ENCODE assay signal across 8 cellular contexts in genomic region chr3:196502775-196503181, GRCh38. TPM values are rescaled to one million over a fixed set of nuclear protein-coding genes. Genes with fewer than 3 reads are reported as not detected.
DNase-seq lines count a peak whose midpoint lies in the region; ATAC-seq and TF ChIP-seq lines count a peak whose summit lies in the region.

No MANE protein-coding gene starts in this region.

- peaks cover 8% of the 10 kb centered on the region for H3K27me3 Mint-ChIP-seq in activated CD8-positive, alpha-beta T cell treated with anti-CD3 and anti-CD28 coated beads, Interleukin-2, amount 10 ng/mL, durations not matched to agents 7 days and 5 days (ENCODE audit: low read depth)

- 0% methylated on average over 26 of the region's 26 CpGs for WGBS in lung, 2 donors

- no peak for TF ChIP-seq CTCF in lung (IDR thresholded peaks at IDR 0.05; ENCODE audit: control extremely low read depth, extremely low read depth)

- H3K4me1 Mint-ChIP-seq in activated CD8-positive, alpha-beta T cell treated with anti-CD3 and anti-CD28 coated beads, Interleukin-2, amount 10 ng/mL, durations not matched to agents 7 days and 5 days (ENCODE audit: low read depth): peaks cover 31% of the 10 kb centered on the region

- peaks cover 0 to 13% of the 10 kb centered on the region in 2 donors for H3K4me1 ChIP-seq in lung (ENCODE audit: control insufficient read depth in 2 of 2, insufficient read depth in 2 of 2, low read length in 2 of 2)

- peaks cover 10% of the 10 kb centered on the region for H3K9me3 Mint-ChIP-seq in activated CD8-positive, alpha-beta T cell treated with anti-CD3 and anti-CD28 coated beads, Interleukin-2, amount 10 ng/mL, durations not matched to agents 7 days and 5 days (ENCODE audit: insufficient read depth)

- POLR2A ChIA-PET in activated CD8-positive, alpha-beta T cell treated with anti-CD3 and anti-CD28 coated beads, Interleukin-2, amount 10 ng/mL, durations not matched to agents 7 days and 5 days (lab: Charles Lee): interaction anchor here (0.6 to 1.5 kb wide), 8 partner anchors 10 to 322 kb away, joined by 3 to 7 read pairs (median 4); partner anchors contain the start of genes DYNLT2B, FBXO45, UBXN7 and WDR53

- CTCF ChIA-PET in activated CD8-positive, alpha-beta T cell treated with anti-CD3 and anti-CD28 coated beads, Interleukin-2, amount 10 ng/mL, durations not matched to agents 7 days and 5 days (lab: Charles Lee): no interaction called here

- H3K4me3 ChIP-seq in lung: peak overlapping the region; percentile 71

- peaks cover 41% of the 10 kb centered on the region for H3K36me3 Mint-ChIP-seq in activated CD8-positive, alpha-beta T cell treated with anti-CD3 and anti-CD28 coated beads, Interleukin-2, amount 10 ng/mL, durations not matched to agents 7 days and 5 days (ENCODE audit: low read depth)

- DNase-seq in GM03348 (ENCODE audit: low spot score) (peak; percentile 81), NCI-H2196 treated with DMSO at 0.1 percent for 48 hours (lab: John Stamatoyannopoulos, UW; ENCODE audit: unreplicated experiment) (peak; percentile 30), lung (ENCODE audit: low spot score) (peak; percentile 58)
- peak; percentile 82 for DNase-seq in activated CD8-positive, alpha-beta T cell treated with anti-CD3 and anti-CD28 coated beads, Interleukin-2, amount 10 ng/mL, durations not matched to agents 7 days and 5 days
- DNase-seq in effector CD4-positive, alpha-beta T cell: peak; percentile 53
- DNase-seq in stimulated activated CD4-positive, alpha-beta T cell treated with anti-CD3 and anti-CD28 coated beads, TNF-alpha, amount 100 ng/mL, for 24 hours (ENCODE audit: low read depth in 3 of 3): peak in 2 of 3 experiments; percentile 29 to 43

- H3K9me3 ChIP-seq in lung (ENCODE audit: control insufficient read depth in 2 of 2, insufficient read depth in 1 of 2, low read length in 1 of 2): peaks cover 0 to 6% of the 10 kb centered on the region in 2 donors

- peak overlapping the region; percentile 95 for H3K27ac Mint-ChIP-seq in activated CD8-positive, alpha-beta T cell treated with anti-CD3 and anti-CD28 coated beads, Interleukin-2, amount 10 ng/mL, durations not matched to agents 7 days and 5 days

- H3K27me3 ChIP-seq in lung (ENCODE audit: control insufficient read depth, insufficient read depth): no peaks in the 10 kb centered on the region

- peaks cover 0 to 2% of the 10 kb centered on the region in 2 donors for H3K36me3 ChIP-seq in lung (ENCODE audit: control insufficient read depth in 2 of 2, insufficient read depth in 2 of 2, low read length in 2 of 2)

- H3K4me3 Mint-ChIP-seq in activated CD8-positive, alpha-beta T cell treated with anti-CD3 and anti-CD28 coated beads, Interleukin-2, amount 10 ng/mL, durations not matched to agents 7 days and 5 days: peak overlapping the region; percentile 93

- peak; percentile 3 for ATAC-seq in HG02623 (IDR thresholded peaks at IDR 0.05; ENCODE audit: unreplicated experiment)
- ATAC-seq in activated CD8-positive, alpha-beta T cell treated with anti-CD3 and anti-CD28 coated beads, Interleukin-2, amount 10 ng/mL, durations not matched to agents 7 days and 5 days: peak; percentile 54
- ATAC-seq in lung (ENCODE audit: insufficient read depth, low FRiP score): peak; percentile 39
- no peak for ATAC-seq in HG03565 (IDR thresholded peaks at IDR 0.05; ENCODE audit: unreplicated experiment)

- H3K27ac ChIP-seq in lung (ENCODE audit: low read depth in 1 of 2, low read length in 1 of 2): peak overlapping the region; percentile 96 to 98

RNA-seq across cellular contexts. Expression of gene RNF168, which starts 0.8 kb away (rescaled TPM):
- 10 to 100 TPM; 35.2 to 39.3 TPM for total RNA-seq in activated CD8-positive, alpha-beta T cell treated with anti-CD3 and anti-CD28 coated beads, Interleukin-2, amount 10 ng/mL, durations not matched to agents 7 days and 5 days
- 10 to 100 TPM; 16.6 to 25.7 TPM for total RNA-seq in lung
- polyA plus RNA-seq in lung: 1 to 10 TPM; 7.2 to 9.4 TPM

RNA-seq across cellular contexts. Expression of gene SMCO1, which starts 12.4 kb away (rescaled TPM):
- under 1 TPM in 1 of 2 experiments, not detected in 1; 0.13 TPM for total RNA-seq in activated CD8-positive, alpha-beta T cell treated with anti-CD3 and anti-CD28 coated beads, Interleukin-2, amount 10 ng/mL, durations not matched to agents 7 days and 5 days
- total RNA-seq in lung: not detected
- polyA plus RNA-seq in lung: not detected

Comparison
In these comparisons a context has a peak if more than half of its experiments do, and no peak if none do; other contexts are left out.
1. DNase-seq: peak in every context shown above with its lines; median percentile 82 in activated CD8-positive, alpha-beta T cell treated with anti-CD3 and anti-CD28 coated beads, Interleukin-2, amount 10 ng/mL, durations not matched to agents 7 days and 5 days; 81 in GM03348; 58 in lung; 53 in effector CD4-positive, alpha-beta T cell; 36 in stimulated activated CD4-positive, alpha-beta T cell treated with anti-CD3 and anti-CD28 coated beads, TNF-alpha, amount 100 ng/mL, for 24 hours; 30 in NCI-H2196 treated with DMSO at 0.1 percent for 48 hours.